ENCODE assay signal across 16 cellular contexts in the genomic region with DNA sequence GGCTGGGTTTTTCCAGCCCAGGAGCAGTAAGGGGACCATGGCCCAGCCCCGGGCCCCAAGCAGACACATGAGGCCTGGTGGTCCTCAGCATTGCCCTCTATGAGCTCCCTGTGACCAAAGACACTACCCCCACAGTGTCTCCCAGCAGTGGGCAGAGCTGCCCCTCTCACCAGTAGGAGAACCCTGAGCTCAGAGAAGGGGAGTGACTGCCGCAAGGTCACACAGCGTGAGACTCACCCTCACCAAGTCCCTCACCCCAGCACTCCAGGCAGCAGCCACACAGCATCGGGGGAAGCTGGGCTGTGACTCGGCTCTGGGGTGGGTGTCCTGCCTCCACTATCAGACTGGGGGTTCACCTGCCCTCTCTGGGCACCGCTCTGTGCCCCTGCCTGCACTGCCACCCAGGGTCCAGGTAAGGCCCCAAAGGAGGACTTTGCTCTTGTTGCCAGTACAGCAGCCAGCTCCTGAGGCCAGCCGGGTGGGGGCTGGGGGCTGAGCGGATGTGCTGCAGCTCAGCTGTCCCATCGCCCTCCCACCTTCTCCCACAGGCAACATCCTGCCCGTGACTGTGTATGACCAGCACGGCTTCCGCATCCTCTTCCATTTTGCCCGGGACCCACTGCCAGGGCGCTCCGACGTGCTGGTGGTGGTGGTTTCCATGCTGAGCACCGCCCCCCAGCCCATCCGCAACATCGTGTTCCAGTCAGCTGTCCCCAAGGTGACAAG. TPM values are rescaled to one million over a fixed set of nuclear protein-coding genes. Genes with fewer than 3 reads are reported as not detected.
DNase-seq lines count a peak whose midpoint lies in the region; ATAC-seq and TF ChIP-seq lines count a peak whose summit lies in the region.
"Had no signal": no experiment of that assay in that cellular context is flagged by ENCODE, and none has a peak within 500 bp of the region (broad histone marks: within the 10 kb centered on the region; RNA-seq: fewer than 3 reads in every experiment).

No MANE protein-coding gene starts in this region.

- no peak overlapping the region for H3K4me3 ChIP-seq in Peyer's patch
- no peak overlapping the region for H3K4me3 ChIP-seq in effector memory CD4-positive, alpha-beta T cell (ENCODE audit: insufficient read depth, low read depth, low read length, poor library complexity, severe bottlenecking)
- H3K4me3 ChIP-seq: HAP-1, prostate gland, SJSA1 had no signal

- no peaks in the 10 kb centered on the region for H3K9me3 ChIP-seq in Peyer's patch
- H3K9me3 ChIP-seq in effector memory CD4-positive, alpha-beta T cell (ENCODE audit: control insufficient read depth, low read length), result no peaks in the 10 kb centered on the region
- H3K9me3 ChIP-seq: HAP-1, prostate gland, SJSA1 had no signal

- H3K27ac ChIP-seq in Peyer's patch, result peak overlapping the region; percentile 30 to 98 (median 84)
- H3K27ac ChIP-seq in effector memory CD4-positive, alpha-beta T cell (ENCODE audit: insufficient read depth, low read length, poor library complexity, severe bottlenecking), result peak overlapping the region; percentile 65
- H3K27ac ChIP-seq: SJSA1 had no signal

- ATAC-seq in activated CD4-positive, alpha-beta T cell treated with anti-CD3 and anti-CD28 coated beads for 36 hours, result no peak
- no peak for ATAC-seq in GM21390 (IDR thresholded peaks at IDR 0.05; ENCODE audit: unreplicated experiment)
- ATAC-seq: WTC11 had no signal

- POLR2A ChIA-PET in activated CD4-positive, alpha-beta T cell treated with anti-CD3 and anti-CD28 coated beads for 36 hours (lab: Charles Lee), result interaction anchor here (0.6 to 1.8 kb wide), 4 partner anchors 10 to 43 kb away, joined by 3 to 7 read pairs (median 4); a partner anchor contains a TSS

- no peaks in the 10 kb centered on the region for H3K9me3 Mint-ChIP-seq in activated CD4-positive, alpha-beta T cell treated with anti-CD3 and anti-CD28 coated beads for 36 hours (ENCODE audit: low read depth)
- no peaks in the 10 kb centered on the region for H3K9me3 Mint-ChIP-seq in progenitor cell of endocrine pancreas (ENCODE audit: low read depth)
- H3K9me3 Mint-ChIP-seq: WTC11 had no signal

- H3K27me3 ChIP-seq in Peyer's patch, result no peaks in the 10 kb centered on the region
- no peaks in the 10 kb centered on the region for H3K27me3 ChIP-seq in effector memory CD4-positive, alpha-beta T cell (replicated peaks; ENCODE audit: control insufficient read depth, insufficient read depth, low read length, poor library complexity, severe bottlenecking)
- H3K27me3 ChIP-seq: SJSA1 had no signal

- DNase-seq in activated CD4-positive, alpha-beta T cell treated with anti-CD3 and anti-CD28 coated beads for 36 hours, result peak; percentile 35
- no peak for DNase-seq in activated CD4-positive, alpha-beta T cell treated with anti-CD3 and anti-CD28 coated beads for 48 hours
- DNase-seq in Peyer's patch (peak in 1 of 3 donors; percentile 63), progenitor cell of endocrine pancreas (ENCODE audit: low spot score, unreplicated experiment) (no peak), NCI-H524 treated with DMSO at 0.1 percent for 48 hours (lab: John Stamatoyannopoulos, UW) (no peak), NCI-H187 (lab: John Stamatoyannopoulos, UW) (no peak)
- DNase-seq in effector memory CD4-positive, alpha-beta T cell, result no peak
- DNase-seq: DMS153; NCI-H1436 treated with DMSO at 0.1 percent for 48 hours; stimulated activated CD4-positive, alpha-beta T cell treated with anti-CD3 and anti-CD28 coated beads, Interleukin-4, amount 100 ng/mL, for 4 hours had no signal

- H3K4me1 Mint-ChIP-seq in activated CD4-positive, alpha-beta T cell treated with anti-CD3 and anti-CD28 coated beads for 36 hours, result peaks cover 53% of the 10 kb centered on the region
- peaks cover 18% of the 10 kb centered on the region for H3K4me1 Mint-ChIP-seq in progenitor cell of endocrine pancreas (ENCODE audit: low read depth)

- H3K27ac Mint-ChIP-seq in activated CD4-positive, alpha-beta T cell treated with anti-CD3 and anti-CD28 coated beads for 36 hours, result peak overlapping the region; percentile 82
- peak overlapping the region; percentile 56 for H3K27ac Mint-ChIP-seq in progenitor cell of endocrine pancreas
- H3K27ac Mint-ChIP-seq: WTC11 had no signal

- peaks cover 21 to 55% (median 50%) of the 10 kb centered on the region in 4 donors for H3K4me1 ChIP-seq in Peyer's patch
- H3K4me1 ChIP-seq in effector memory CD4-positive, alpha-beta T cell (ENCODE audit: control insufficient read depth, insufficient read depth, low read length, poor library complexity, severe bottlenecking), result peaks cover 66% of the 10 kb centered on the region
- H3K4me1 ChIP-seq: HAP-1 had no signal

- H3K36me3 ChIP-seq in Peyer's patch, result peaks cover 0 to 43% (median 0%) of the 10 kb centered on the region in 3 donors
- H3K36me3 ChIP-seq in effector memory CD4-positive, alpha-beta T cell (ENCODE audit: control insufficient read depth, insufficient read depth, low read length), result peaks cover 12% of the 10 kb centered on the region

- TF ChIP-seq POLR2A in Peyer's patch (IDR thresholded peaks at IDR 0.05), result no peak

- CTCF ChIA-PET in activated CD4-positive, alpha-beta T cell treated with anti-CD3 and anti-CD28 coated beads for 36 hours (lab: Charles Lee), result interaction anchor here (0.6 to 5.5 kb wide), 7 partner anchors 11 to 597 kb away, joined by 3 to 66 read pairs (median 4); no protein-coding TSS in a partner anchor

- TF ChIP-seq CTCF in Peyer's patch (IDR thresholded peaks at IDR 0.05) (no peak), progenitor cell of endocrine pancreas (IDR thresholded peaks at IDR 0.05; ENCODE audit: unreplicated experiment) (no peak)

- intact Hi-C loops in activated CD4-positive, alpha-beta T cell treated with anti-CD3 and anti-CD28 coated beads for 36 hours (cut with DNase I, micrococcal nuclease), result no loop called here

- H3K4me3 Mint-ChIP-seq in activated CD4-positive, alpha-beta T cell treated with anti-CD3 and anti-CD28 coated beads for 36 hours, result peak overlapping the region; percentile 44
- no peak overlapping the region for H3K4me3 Mint-ChIP-seq in progenitor cell of endocrine pancreas (ENCODE audit: low read depth)
- H3K4me3 Mint-ChIP-seq: WTC11 had no signal

- peaks cover 7% of the 10 kb centered on the region for H3K36me3 Mint-ChIP-seq in activated CD4-positive, alpha-beta T cell treated with anti-CD3 and anti-CD28 coated beads for 36 hours (ENCODE audit: low read depth)
- H3K36me3 Mint-ChIP-seq in progenitor cell of endocrine pancreas (ENCODE audit: insufficient read depth), result no peaks in the 10 kb centered on the region
- H3K36me3 Mint-ChIP-seq: WTC11 had no signal

- H3K27me3 Mint-ChIP-seq in activated CD4-positive, alpha-beta T cell treated with anti-CD3 and anti-CD28 coated beads for 36 hours, result no peaks in the 10 kb centered on the region
- H3K27me3 Mint-ChIP-seq in progenitor cell of endocrine pancreas, result no peaks in the 10 kb centered on the region

RNA-seq across cellular contexts. Expression of a gene that starts 7.9 kb away (rescaled TPM):
- 10 to 100 TPM; 86.5 to 98.2 TPM for total RNA-seq in activated CD4-positive, alpha-beta T cell treated with anti-CD3 and anti-CD28 coated beads for 36 hours
- total RNA-seq in Peyer's patch, result 100 to 1,000 TPM in 1 of 4 donors, 10 to 100 TPM in 3; 55.0 to 135 (median 71.8) TPM
- 25.4 and 27.4 TPM in 2 replicates for total RNA-seq in progenitor cell of endocrine pancreas

RNA-seq across cellular contexts. Expression of a gene that starts 23.0 kb away (rescaled TPM):
- 10 to 100 TPM; 55.4 to 66.6 TPM for total RNA-seq in activated CD4-positive, alpha-beta T cell treated with anti-CD3 and anti-CD28 coated beads for 36 hours
- 100 to 1,000 TPM in 3 of 4 donors, 10 to 100 TPM in 1; 67.1 to 189 (median 117) TPM for total RNA-seq in Peyer's patch
- total RNA-seq in progenitor cell of endocrine pancreas, result 121 and 132 TPM in 2 replicates

RNA-seq across cellular contexts. Expression of a gene that starts 26.9 kb away (rescaled TPM):
- total RNA-seq in activated CD4-positive, alpha-beta T cell treated with anti-CD3 and anti-CD28 coated beads for 36 hours, result 10 to 100 TPM; 35.8 to 37.8 TPM
- total RNA-seq in Peyer's patch, result 100 to 1,000 TPM in 3 of 4 donors, 10 to 100 TPM in 1; 19.0 to 146 (median 111) TPM
- 16.8 and 17.7 TPM in 2 replicates for total RNA-seq in progenitor cell of endocrine pancreas

RNA-seq across cellular contexts. Expression of a gene that starts 43.8 kb away (rescaled TPM):
- total RNA-seq in activated CD4-positive, alpha-beta T cell treated with anti-CD3 and anti-CD28 coated beads for 36 hours, result 100 to 1,000 TPM; 522 to 663 TPM
- total RNA-seq in Peyer's patch, result 100 to 1,000 TPM in 1 of 4 donors, 10 to 100 TPM in 3; 44.8 to 352 (median 73.5) TPM
- 0.81 TPM in 1 of 2 replicates, not detected in the other for total RNA-seq in progenitor cell of endocrine pancreas

RNA-seq across cellular contexts. Expression of a gene that starts 51.7 kb away (rescaled TPM):
- not detected for total RNA-seq in activated CD4-positive, alpha-beta T cell treated with anti-CD3 and anti-CD28 coated beads for 36 hours
- total RNA-seq in Peyer's patch, result 100 to 1,000 TPM in 2 of 4 donors, 10 to 100 TPM in 2; 19.8 to 190 (median 92.7) TPM
- 2.7 and 4.3 TPM in 2 replicates for total RNA-seq in progenitor cell of endocrine pancreas
- total RNA-seq: glomerular endothelial cell, prostate gland, SJSA1 had no signal
